In the genomic region with DNA sequence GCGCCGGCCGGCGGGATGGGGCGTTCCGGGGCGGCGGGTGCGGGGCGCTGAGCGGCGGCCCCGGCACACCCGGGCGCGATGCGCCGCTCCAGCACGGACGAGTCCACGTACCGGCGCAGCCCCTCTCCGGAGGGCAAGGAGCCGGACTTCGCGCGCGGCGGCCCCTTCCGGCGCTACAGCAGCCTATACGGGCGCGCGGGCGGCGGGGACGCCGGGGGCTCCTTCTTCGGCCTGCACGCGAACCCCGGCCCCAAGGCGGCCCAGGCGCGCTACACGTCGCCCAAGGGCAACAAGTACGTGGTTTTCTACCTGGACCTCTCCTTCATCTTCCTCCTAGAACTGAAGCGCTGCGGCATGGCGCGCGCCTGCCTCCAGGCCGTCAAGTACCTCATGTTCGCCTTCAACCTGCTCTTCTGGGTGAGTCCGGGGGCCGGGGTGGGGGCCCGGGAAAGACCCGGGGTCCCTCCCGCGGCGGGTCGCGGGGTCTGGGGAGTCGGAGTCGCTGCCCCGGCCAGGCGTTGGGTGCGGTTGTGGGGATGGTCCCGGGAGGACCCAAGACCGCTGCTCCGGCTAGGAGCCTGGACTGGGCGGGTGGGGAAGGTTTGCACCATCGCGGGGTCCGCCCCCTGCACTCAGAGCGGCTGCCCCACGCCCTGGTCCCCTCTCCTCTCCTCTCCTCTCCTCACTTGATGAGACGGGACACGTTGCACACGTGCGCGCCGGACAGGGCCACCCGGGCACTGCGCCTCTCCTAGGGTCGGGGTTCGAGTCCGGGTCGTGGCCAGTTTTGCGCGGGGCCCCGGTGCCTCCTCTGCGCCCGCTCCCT, we compare ENCODE assay signal across 1 cellular context.
TF ChIP-seq lines count a peak whose summit lies in the region.

No MANE protein-coding gene starts in this region.

TF ChIP-seq in H1, 55 proteins besides CTCF, POLR2A, EP300 and RAD21:
- TF ChIP-seq TAF7 (optimal IDR thresholded peaks at IDR 0.05; ENCODE audit: borderline replicate concordance, low read depth, low read length): no peak
- no peak for TF ChIP-seq CREB1 (IDR thresholded peaks at IDR 0.05)
- TF ChIP-seq SIN3A (conservative IDR thresholded peaks at IDR 0.05 in 1 of 2, IDR thresholded peaks at IDR 0.05 in 1 of 2; ENCODE audit: low read depth in 1 of 2, low read length in 2 of 2): 0 out of 4 replicates have a peak, but pooled peaks of 1 of the 2 experiments have one; percentile 61
- no peak for TF ChIP-seq SRF (IDR thresholded peaks at IDR 0.05; ENCODE audit: low read depth, low read length)
- TF ChIP-seq TBP (IDR thresholded peaks at IDR 0.05; ENCODE audit: low read depth, low read length): 0 out of 2 replicates have a peak, but pooled peaks have one; percentile 13
- TF ChIP-seq PHF8 (conservative IDR thresholded peaks at IDR 0.05; ENCODE audit: low read depth, low read length): peak; percentile 19; the same call in 1 of the 2 replicates
- TF ChIP-seq MAFK (IDR thresholded peaks at IDR 0.05; ENCODE audit: low read depth, low read length): no peak
- peak; percentile 9; the same call in 1 of the 2 replicates for TF ChIP-seq BACH1 (IDR thresholded peaks at IDR 0.05; ENCODE audit: low read length)
- no peak for TF ChIP-seq YY1 (IDR thresholded peaks at IDR 0.05; ENCODE audit: low read depth, low read length)
- TF ChIP-seq TAF1 (IDR thresholded peaks at IDR 0.05; ENCODE audit: low read depth, low read length): 0 out of 2 replicates have a peak, but pooled peaks have one; percentile 4
- TF ChIP-seq POU5F1 (IDR thresholded peaks at IDR 0.05; ENCODE audit: low read depth, low read length): no peak
- no peak for TF ChIP-seq HDAC6 (IDR thresholded peaks at IDR 0.05; ENCODE audit: low read depth, low read length)
